ENCODE assay signal across 8 cellular contexts in genomic region chrX:282000-282681, GRCh38. TPM values are rescaled to one million over a fixed set of nuclear protein-coding genes. Genes with fewer than 3 reads are reported as not detected.
DNase-seq lines count a peak whose midpoint lies in the region; ATAC-seq and TF ChIP-seq lines count a peak whose summit lies in the region.
"Not testable (repeated sequence)": the region's sequence is repeated elsewhere in the genome, so short reads cannot be mapped to it uniquely, and the experiment has no call there.

No MANE protein-coding gene starts in this region.

- not testable (repeated sequence) for H4K5ac ChIP-seq in H9 (ENCODE audit: insufficient read length, low read depth, low read length)

- not testable (repeated sequence) for H3K4ac ChIP-seq in H9 (ENCODE audit: low read depth, low read length)

- H3K4me2 ChIP-seq in H9 (ENCODE audit: insufficient read depth, insufficient read length, low read length) = peak overlapping the region; percentile 76

- POLR2A ChIA-PET in AG04450 (lab: Yijun Ruan, JAX) = not testable (repeated sequence)

- not testable (repeated sequence) for H3K14ac ChIP-seq in H9 (ENCODE audit: insufficient read depth, low read length)

- H3K9me3 ChIP-seq in AG04450 (ENCODE audit: control insufficient read depth, insufficient read depth, low read length); H9 (ENCODE audit: control insufficient read depth, low read depth, low read length); RWPE2 (ENCODE audit: severe bottlenecking); body of pancreas; left ventricle myocardium inferior (replicated peaks): not testable (repeated sequence)

- H3K4me3 Mint-ChIP-seq in H9 = peak overlapping the region; percentile 84 to 95
- peak overlapping the region; percentile 59 for H3K4me3 Mint-ChIP-seq in activated CD8-positive, alpha-beta memory T cell treated with anti-CD3 and anti-CD28 coated beads, Interleukin-2, amount 10 ng/mL, durations not matched to agents 7 days and 5 days
- peak overlapping the region; percentile 75 for H3K4me3 Mint-ChIP-seq in mesothelial cell of epicardium

- not testable (repeated sequence) for H3K56ac ChIP-seq in H9 (ENCODE audit: insufficient read length, low read depth, low read length)

- peaks cover 44 to 50% (median 48%) of the 10 kb centered on the region in 3 experiments for H3K36me3 Mint-ChIP-seq in H9 (ENCODE audit: insufficient read depth in 1 of 3, low read depth in 3 of 3)
- peaks cover 17% of the 10 kb centered on the region for H3K36me3 Mint-ChIP-seq in activated CD8-positive, alpha-beta memory T cell treated with anti-CD3 and anti-CD28 coated beads, Interleukin-2, amount 10 ng/mL, durations not matched to agents 7 days and 5 days
- H3K36me3 Mint-ChIP-seq in mesothelial cell of epicardium = peaks cover 12% of the 10 kb centered on the region

- H3K9me3 Mint-ChIP-seq in H9; activated CD8-positive, alpha-beta memory T cell treated with anti-CD3 and anti-CD28 coated beads, Interleukin-2, amount 10 ng/mL, durations not matched to agents 7 days and 5 days (ENCODE audit: low read depth); mesothelial cell of epicardium: not testable (repeated sequence)

- not testable (repeated sequence) for H4K8ac ChIP-seq in H9 (replicated peaks; ENCODE audit: insufficient read length, low read depth, low read length)

- H3K27ac ChIP-seq in AG04450 (ENCODE audit: low read depth, low read length) (peak overlapping the region; percentile 39), RWPE2 (ENCODE audit: poor library complexity, severe bottlenecking) (peak overlapping the region; percentile 20), body of pancreas (peak overlapping the region in 3 of 4 donors; percentile 30 to 65 (median 64))
- not testable (repeated sequence) for H3K27ac ChIP-seq in H9 (ENCODE audit: insufficient read length, low read depth, low read length); left ventricle myocardium inferior (replicated peaks)

- H3K4me1 Mint-ChIP-seq in H9 (peaks cover 16 to 36% of the 10 kb centered on the region in 2 experiments), mesothelial cell of epicardium (peaks cover 32% of the 10 kb centered on the region)
- H3K4me1 Mint-ChIP-seq in activated CD8-positive, alpha-beta memory T cell treated with anti-CD3 and anti-CD28 coated beads, Interleukin-2, amount 10 ng/mL, durations not matched to agents 7 days and 5 days = peaks cover 36% of the 10 kb centered on the region

- H3K79me2 ChIP-seq in H9 (ENCODE audit: insufficient read depth, low read length) = not testable (repeated sequence)

- peak overlapping the region; percentile 63 for H3K4me3 ChIP-seq in AG04450 (ENCODE audit: low read depth, low read length)
- peak overlapping the region; percentile 12 for H3K4me3 ChIP-seq in RWPE2 (ENCODE audit: severe bottlenecking)
- H3K4me3 ChIP-seq in body of pancreas = not testable (repeated sequence)
- H3K4me3 ChIP-seq in left ventricle myocardium inferior = peak overlapping the region; percentile 56

- no CpG with 5 or more reads among the region's 21 CpGs for WGBS in H9 (ENCODE audit: extremely low coverage, insufficient read length, low lambda C conversion rate)
- 75 to 83% methylated on average over 21 of the region's 21 CpGs for WGBS in body of pancreas, 2 donors

- peaks cover 31% of the 10 kb centered on the region for H3K36me3 ChIP-seq in RWPE2 (ENCODE audit: low read depth)
- not testable (repeated sequence) for H3K36me3 ChIP-seq in body of pancreas (replicated peaks in 1 of 2; ENCODE audit: insufficient read depth in 1 of 2, low read depth in 2 of 2); left ventricle myocardium inferior

- not testable (repeated sequence) for DNase-seq in AG04450 (ENCODE audit: low read depth, low spot score); H9; activated CD8-positive, alpha-beta memory T cell treated with anti-CD3 and anti-CD28 coated beads, Interleukin-2, amount 10 ng/mL, durations not matched to agents 7 days and 5 days; left ventricle myocardium inferior; mesothelial cell of epicardium (ENCODE audit: low spot score in 2 of 2, unreplicated experiment in 2 of 2)
- DNase-seq in RWPE2 (ENCODE audit: low spot score) (peak; percentile 19), body of pancreas (peak in 3 of 4 donors; percentile 1 to 8 (median 2)), sciatic nerve (ENCODE audit: low spot score) (peak; percentile 32)

- H2BK120ac ChIP-seq in H9 (ENCODE audit: low read depth, low read length, poor library complexity, severe bottlenecking) = not testable (repeated sequence)

- H4K91ac ChIP-seq in H9 (ENCODE audit: insufficient read length, low read depth, low read length) = not testable (repeated sequence)

- not testable (repeated sequence) for TF ChIP-seq POLR2A in body of pancreas (IDR thresholded peaks at IDR 0.05)

- H3K79me1 ChIP-seq in H9 (ENCODE audit: insufficient read depth, low read depth, low read length, poor library complexity, severe bottlenecking) = not testable (repeated sequence)

- H3K18ac ChIP-seq in H9 (ENCODE audit: insufficient read length, low read depth, low read length) = not testable (repeated sequence)

- not testable (repeated sequence) for TF ChIP-seq CTCF in AG04450 (IDR thresholded peaks at IDR 0.05; ENCODE audit: low read depth, low read length); H9 (conservative IDR thresholded peaks at IDR 0.05); RWPE2 (IDR thresholded peaks at IDR 0.05; ENCODE audit: poor library complexity, severe bottlenecking); body of pancreas (IDR thresholded peaks at IDR 0.05); left ventricle myocardium inferior (IDR thresholded peaks at IDR 0.05; ENCODE audit: borderline replicate concordance); mesothelial cell of epicardium (IDR thresholded peaks at IDR 0.05; ENCODE audit: unreplicated experiment)

- not testable (repeated sequence) for H3K27me3 Mint-ChIP-seq in H9 (ENCODE audit: low read depth); activated CD8-positive, alpha-beta memory T cell treated with anti-CD3 and anti-CD28 coated beads, Interleukin-2, amount 10 ng/mL, durations not matched to agents 7 days and 5 days; mesothelial cell of epicardium (ENCODE audit: low read depth)

- H2BK20ac ChIP-seq in H9 (ENCODE audit: low read depth, low read length, poor library complexity, severe bottlenecking) = not testable (repeated sequence)

- H3K27ac Mint-ChIP-seq in H9 (peak overlapping the region; percentile 95 to 98 (median 97)), mesothelial cell of epicardium (peak overlapping the region; percentile 84)
- H3K27ac Mint-ChIP-seq in activated CD8-positive, alpha-beta memory T cell treated with anti-CD3 and anti-CD28 coated beads, Interleukin-2, amount 10 ng/mL, durations not matched to agents 7 days and 5 days = peak overlapping the region; percentile 69

- not testable (repeated sequence) for H3K23ac ChIP-seq in H9 (ENCODE audit: insufficient read length, low read depth, low read length)

- not testable (repeated sequence) for ATAC-seq in RWPE2 (ENCODE audit: low read depth); activated CD8-positive, alpha-beta memory T cell treated with anti-CD3 and anti-CD28 coated beads, Interleukin-2, amount 10 ng/mL, durations not matched to agents 7 days and 5 days; body of pancreas; sciatic nerve

- not testable (repeated sequence) for H3K27me3 ChIP-seq in AG04450 (ENCODE audit: control insufficient read depth, insufficient read depth, low read length); H9 (ENCODE audit: insufficient read depth, low read length); RWPE2 (ENCODE audit: insufficient read depth, poor library complexity, severe bottlenecking); body of pancreas; left ventricle myocardium inferior (ENCODE audit: low read depth)

- H2BK12ac ChIP-seq in H9 (ENCODE audit: insufficient read length, low read depth, low read length) = not testable (repeated sequence)

- H2AK5ac ChIP-seq in H9 (ENCODE audit: insufficient read length, low read length) = not testable (repeated sequence)

- CTCF ChIA-PET in AG04450 (lab: Charles Lee); activated CD8-positive, alpha-beta memory T cell treated with anti-CD3 and anti-CD28 coated beads, Interleukin-2, amount 10 ng/mL, durations not matched to agents 7 days and 5 days (lab: Charles Lee): not testable (repeated sequence)

- not testable (repeated sequence) for H3K23me2 ChIP-seq in H9 (ENCODE audit: insufficient read length, low read depth, low read length, poor library complexity, severe bottlenecking)

- not testable (repeated sequence) for H2BK5ac ChIP-seq in H9 (ENCODE audit: insufficient read length, low read length)

- not testable (repeated sequence) for H3K4me1 ChIP-seq in H9 (ENCODE audit: insufficient read depth, low read length); RWPE2 (ENCODE audit: insufficient read depth, poor library complexity, severe bottlenecking)
- H3K4me1 ChIP-seq in body of pancreas (peaks cover 13% of the 10 kb centered on the region), left ventricle myocardium inferior (peaks cover 12% of the 10 kb centered on the region)

- intact Hi-C loops in body of pancreas (cut with DNase I); left ventricle myocardium inferior (cut with micrococcal nuclease); sciatic nerve (cut with DNase I): not testable (repeated sequence)

- H3K9ac ChIP-seq in H9 (ENCODE audit: extremely low read depth, insufficient read length, low read length) = peak overlapping the region; percentile 1

- H3T11ph ChIP-seq in H9 (ENCODE audit: low read length) = not testable (repeated sequence)

- not testable (repeated sequence) for H2BK15ac ChIP-seq in H9 (ENCODE audit: low read depth, low read length)

- H2AFZ ChIP-seq in H9 (ENCODE audit: low read length) = not testable (repeated sequence)

- H4K20me1 ChIP-seq in H9 (ENCODE audit: control insufficient read depth, insufficient read depth, insufficient read length) = not testable (repeated sequence)

RNA-seq across cellular contexts. Expression of gene PLCXD1, which starts 1.0 kb away (rescaled TPM):
- polyA plus RNA-seq in AG04450 (2011; rRNA removed) = 9.0 and 11.8 TPM in 2 replicates
- polyA minus RNA-seq in AG04450 (2011; rRNA and poly(A)+ RNA removed) = 18.1 and 21.1 TPM in 2 replicates
- total RNA-seq in H9 (2021) (96.5 and 96.9 TPM in 2 replicates), body of pancreas (1 to 10 TPM; 4.2 to 7.3 TPM), left ventricle myocardium inferior (4.0 TPM), mesothelial cell of epicardium (34.6 to 37.4 TPM (median 35.0 TPM) in 3 replicates), sciatic nerve (11.0 TPM)
- 10 to 100 TPM; 41.1 to 67.9 TPM for total RNA-seq in activated CD8-positive, alpha-beta memory T cell treated with anti-CD3 and anti-CD28 coated beads, Interleukin-2, amount 10 ng/mL, durations not matched to agents 7 days and 5 days

RNA-seq across cellular contexts. Expression of gene GTPBP6, which starts 36.5 kb away (rescaled TPM):
- 15.5 and 20.4 TPM in 2 replicates for polyA plus RNA-seq in AG04450 (2011; rRNA removed)
- polyA minus RNA-seq in AG04450 (2011; rRNA and poly(A)+ RNA removed) = 6.5 and 9.2 TPM in 2 replicates
- total RNA-seq in H9 (2021) (64.0 and 64.5 TPM in 2 replicates), body of pancreas (10 to 100 TPM; 25.7 to 32.4 TPM), left ventricle myocardium inferior (51.1 TPM), mesothelial cell of epicardium (65.6 to 67.1 TPM (median 66.7 TPM) in 3 replicates), sciatic nerve (43.1 TPM)
- 10 to 100 TPM; 53.2 to 57.2 TPM for total RNA-seq in activated CD8-positive, alpha-beta memory T cell treated with anti-CD3 and anti-CD28 coated beads, Interleukin-2, amount 10 ng/mL, durations not matched to agents 7 days and 5 days
